In genomic region chr3:160804762-160805161, GRCh38 we compare ENCODE assay signal across 12 cellular contexts. TPM values are rescaled to one million over a fixed set of nuclear protein-coding genes. Genes with fewer than 3 reads are reported as not detected.
A peak's percentile ranks its signal among the peaks of the same experiment; 100 is the strongest.
DNase-seq lines count a peak whose midpoint lies in the region; ATAC-seq and TF ChIP-seq lines count a peak whose summit lies in the region.
"Had no signal": no experiment of that assay in that cellular context is flagged by ENCODE, and none has a peak within 500 bp of the region (broad histone marks: within the 10 kb centered on the region; RNA-seq: fewer than 3 reads in every experiment).

No MANE protein-coding gene starts in this region.

- no peak for ATAC-seq in HG03039 (IDR thresholded peaks at IDR 0.05; ENCODE audit: unreplicated experiment)
- ATAC-seq: activated T-cell treated with anti-CD3 and anti-CD28 coated beads, Interleukin-2, amount 50 U/mL, for 72 hours had no signal

- no peak for TF ChIP-seq CTCF in choroid plexus epithelial cell (conservative IDR thresholded peaks at IDR 0.05; ENCODE audit: low read depth, low read length)

- DNase-seq in COR-L47 (lab: John Stamatoyannopoulos, UW) (peak; percentile 26), NCI-H1694 (lab: John Stamatoyannopoulos, UW) (peak; percentile 91), choroid plexus epithelial cell (ENCODE audit: low read depth) (peak; percentile 33), myocyte (ENCODE audit: low read depth) (peak; percentile 64), DMS114 treated with DMSO at 0.1 percent for 48 hours (lab: John Stamatoyannopoulos, UW; ENCODE audit: unreplicated experiment) (no peak), cerebellar nuclear complex (lab: John Stamatoyannopoulos, UW) (no peak)
- no peak for DNase-seq in activated T-cell treated with anti-CD3 and anti-CD28 coated beads, Interleukin-2, amount 50 U/mL, for 1 hour
- DNase-seq: activated T-cell treated with anti-CD3 and anti-CD28 coated beads, Interleukin-2, amount 50 U/mL, for 72 hours; CD4-positive, CD25-positive, alpha-beta regulatory T cell; dermis blood vessel endothelial cell had no signal

- no peak overlapping the region for H3K4me3 ChIP-seq in choroid plexus epithelial cell (ENCODE audit: low read depth, low read length)
- H3K4me3 ChIP-seq: prostate gland had no signal

RNA-seq across cellular contexts. Expression of gene PPM1L, which starts 48.7 kb away (rescaled TPM):
- 4.0 and 5.1 TPM in 2 replicates for total RNA-seq in myocyte
- 0.30 TPM for polyA plus RNA-seq in myocyte (2012)

Comparison
In these comparisons a context has a peak if more than half of its experiments do, and no peak if none do; other contexts are left out.
1. DNase-seq: peak in COR-L47 (single experiment), NCI-H1694 (single experiment), choroid plexus epithelial cell (single experiment) and myocyte (single experiment); none in DMS114 treated with DMSO at 0.1 percent for 48 hours (single experiment), activated T-cell treated with anti-CD3 and anti-CD28 coated beads, Interleukin-2, amount 50 U/mL, for 1 hour (single experiment) and cerebellar nuclear complex (0 of 2).